In the genomic region with DNA sequence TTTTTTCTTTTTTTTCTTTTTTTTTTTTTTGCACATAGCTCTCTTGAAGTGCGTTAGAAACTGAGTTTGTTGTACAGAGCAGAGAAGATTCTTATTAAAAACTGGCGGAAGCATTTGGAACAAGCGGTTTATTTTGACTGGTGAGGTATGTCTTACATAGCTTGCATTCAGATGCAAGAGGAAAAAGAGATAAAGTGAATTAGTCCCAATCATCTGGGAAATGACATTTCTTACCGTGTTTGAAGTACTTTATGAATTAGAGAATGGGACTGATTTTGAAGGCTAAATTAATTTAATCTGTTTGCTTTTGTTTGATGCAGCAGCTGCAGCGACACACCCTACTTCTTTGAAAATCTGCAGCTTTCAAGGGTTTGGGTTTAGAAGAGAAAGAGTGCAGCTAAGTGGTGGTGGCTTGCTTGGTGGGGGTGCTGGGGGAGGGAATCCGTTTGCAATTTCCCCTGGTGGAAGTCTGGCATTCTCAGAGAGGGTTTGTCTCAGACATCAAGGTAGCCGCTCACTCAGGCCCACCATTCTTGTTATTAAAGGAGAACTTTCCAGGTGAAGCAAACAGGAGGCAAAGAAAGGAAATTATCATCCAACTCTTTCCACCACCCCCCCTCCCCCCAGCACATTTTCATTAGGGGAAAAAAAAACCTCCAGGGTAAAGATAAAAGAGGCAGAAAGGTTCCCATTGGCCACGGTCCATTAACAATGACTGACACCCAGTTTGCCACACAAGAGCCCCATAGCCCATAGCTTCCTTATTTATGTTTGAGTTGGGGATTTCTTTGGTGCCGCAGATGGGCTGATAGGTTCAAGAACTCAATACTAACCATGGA, we compare ENCODE assay signal across 1 cellular context.
TF ChIP-seq lines count a peak whose summit lies in the region.

No MANE protein-coding gene starts in this region.

TF ChIP-seq in HEK293, 187 proteins besides CTCF, POLR2A, EP300 and RAD21 (continued from another document):
- TF ChIP-seq, protein P1, sequence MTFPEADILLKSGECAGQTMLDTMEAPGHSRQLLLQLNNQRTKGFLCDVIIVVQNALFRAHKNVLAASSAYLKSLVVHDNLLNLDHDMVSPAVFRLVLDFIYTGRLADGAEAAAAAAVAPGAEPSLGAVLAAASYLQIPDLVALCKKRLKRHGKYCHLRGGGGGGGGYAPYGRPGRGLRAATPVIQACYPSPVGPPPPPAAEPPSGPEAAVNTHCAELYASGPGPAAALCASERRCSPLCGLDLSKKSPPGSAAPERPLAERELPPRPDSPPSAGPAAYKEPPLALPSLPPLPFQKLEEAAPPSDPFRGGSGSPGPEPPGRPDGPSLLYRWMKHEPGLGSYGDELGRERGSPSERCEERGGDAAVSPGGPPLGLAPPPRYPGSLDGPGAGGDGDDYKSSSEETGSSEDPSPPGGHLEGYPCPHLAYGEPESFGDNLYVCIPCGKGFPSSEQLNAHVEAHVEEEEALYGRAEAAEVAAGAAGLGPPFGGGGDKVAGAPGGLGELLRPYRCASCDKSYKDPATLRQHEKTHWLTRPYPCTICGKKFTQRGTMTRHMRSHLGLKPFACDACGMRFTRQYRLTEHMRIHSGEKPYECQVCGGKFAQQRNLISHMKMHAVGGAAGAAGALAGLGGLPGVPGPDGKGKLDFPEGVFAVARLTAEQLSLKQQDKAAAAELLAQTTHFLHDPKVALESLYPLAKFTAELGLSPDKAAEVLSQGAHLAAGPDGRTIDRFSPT (tag by site-specific recombination; IDR thresholded peaks at IDR 0.05), result no peak
- no peak for TF ChIP-seq ZNF530 (tag by site-specific recombination; IDR thresholded peaks at IDR 0.05; ENCODE audit: low read depth)
- TF ChIP-seq, protein P2, sequence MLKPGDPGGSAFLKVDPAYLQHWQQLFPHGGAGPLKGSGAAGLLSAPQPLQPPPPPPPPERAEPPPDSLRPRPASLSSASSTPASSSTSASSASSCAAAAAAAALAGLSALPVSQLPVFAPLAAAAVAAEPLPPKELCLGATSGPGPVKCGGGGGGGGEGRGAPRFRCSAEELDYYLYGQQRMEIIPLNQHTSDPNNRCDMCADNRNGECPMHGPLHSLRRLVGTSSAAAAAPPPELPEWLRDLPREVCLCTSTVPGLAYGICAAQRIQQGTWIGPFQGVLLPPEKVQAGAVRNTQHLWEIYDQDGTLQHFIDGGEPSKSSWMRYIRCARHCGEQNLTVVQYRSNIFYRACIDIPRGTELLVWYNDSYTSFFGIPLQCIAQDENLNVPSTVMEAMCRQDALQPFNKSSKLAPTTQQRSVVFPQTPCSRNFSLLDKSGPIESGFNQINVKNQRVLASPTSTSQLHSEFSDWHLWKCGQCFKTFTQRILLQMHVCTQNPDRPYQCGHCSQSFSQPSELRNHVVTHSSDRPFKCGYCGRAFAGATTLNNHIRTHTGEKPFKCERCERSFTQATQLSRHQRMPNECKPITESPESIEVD (tag by site-specific recombination; IDR thresholded peaks at IDR 0.05), result peak; percentile 35
- TF ChIP-seq ZNF350 (tag by site-specific recombination; IDR thresholded peaks at IDR 0.05), result no peak
- TF ChIP-seq GLIS1 (tag by site-specific recombination; IDR thresholded peaks at IDR 0.05), result peak; percentile 4
- TF ChIP-seq ZNF202 (tag by site-specific recombination; IDR thresholded peaks at IDR 0.05; ENCODE audit: borderline replicate concordance), result no peak
- TF ChIP-seq ZNF791 (tag by site-specific recombination; IDR thresholded peaks at IDR 0.05), result no peak
- TF ChIP-seq, protein P3, sequence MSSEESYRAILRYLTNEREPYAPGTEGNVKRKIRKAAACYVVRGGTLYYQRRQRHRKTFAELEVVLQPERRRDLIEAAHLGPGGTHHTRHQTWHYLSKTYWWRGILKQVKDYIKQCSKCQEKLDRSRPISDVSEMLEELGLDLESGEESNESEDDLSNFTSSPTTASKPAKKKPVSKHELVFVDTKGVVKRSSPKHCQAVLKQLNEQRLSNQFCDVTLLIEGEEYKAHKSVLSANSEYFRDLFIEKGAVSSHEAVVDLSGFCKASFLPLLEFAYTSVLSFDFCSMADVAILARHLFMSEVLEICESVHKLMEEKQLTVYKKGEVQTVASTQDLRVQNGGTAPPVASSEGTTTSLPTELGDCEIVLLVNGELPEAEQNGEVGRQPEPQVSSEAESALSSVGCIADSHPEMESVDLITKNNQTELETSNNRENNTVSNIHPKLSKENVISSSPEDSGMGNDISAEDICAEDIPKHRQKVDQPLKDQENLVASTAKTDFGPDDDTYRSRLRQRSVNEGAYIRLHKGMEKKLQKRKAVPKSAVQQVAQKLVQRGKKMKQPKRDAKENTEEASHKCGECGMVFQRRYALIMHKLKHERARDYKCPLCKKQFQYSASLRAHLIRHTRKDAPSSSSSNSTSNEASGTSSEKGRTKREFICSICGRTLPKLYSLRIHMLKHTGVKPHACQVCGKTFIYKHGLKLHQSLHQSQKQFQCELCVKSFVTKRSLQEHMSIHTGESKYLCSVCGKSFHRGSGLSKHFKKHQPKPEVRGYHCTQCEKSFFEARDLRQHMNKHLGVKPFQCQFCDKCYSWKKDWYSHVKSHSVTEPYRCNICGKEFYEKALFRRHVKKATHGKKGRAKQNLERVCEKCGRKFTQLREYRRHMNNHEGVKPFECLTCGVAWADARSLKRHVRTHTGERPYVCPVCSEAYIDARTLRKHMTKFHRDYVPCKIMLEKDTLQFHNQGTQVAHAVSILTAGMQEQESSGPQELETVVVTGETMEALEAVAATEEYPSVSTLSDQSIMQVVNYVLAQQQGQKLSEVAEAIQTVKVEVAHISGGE (tag by site-specific recombination; conservative IDR thresholded peaks at IDR 0.05; ENCODE audit: low read depth), result no peak
TF ChIP-seq in HEK293: peak in this region for 13.
